2 cellular contexts compared by ENCODE assay signal in the genomic region with DNA sequence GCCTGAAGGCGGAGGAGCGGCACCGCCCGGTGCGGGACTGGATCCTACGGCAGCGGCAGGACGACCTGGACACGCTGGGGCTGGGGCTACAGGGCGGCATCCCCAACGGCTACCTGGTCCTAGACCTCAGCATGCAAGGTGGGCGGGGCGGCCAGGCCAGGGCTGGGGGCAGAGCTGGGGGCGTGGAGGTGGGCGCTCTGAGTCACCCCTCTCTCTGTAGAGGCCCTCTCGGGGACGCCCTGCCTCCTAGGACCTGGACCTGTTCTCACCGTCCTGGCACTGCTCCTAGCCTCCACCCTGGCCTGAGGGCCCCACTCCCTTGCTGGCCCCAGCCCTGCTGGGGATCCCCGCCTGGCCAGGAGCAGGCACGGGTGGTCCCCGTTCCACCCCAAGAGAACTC.
TF ChIP-seq lines count a peak whose summit lies in the region.

No MANE protein-coding gene starts in this region.

TF ChIP-seq in WTC11, 78 proteins besides CTCF, POLR2A, EP300 and RAD21:
- TF ChIP-seq, protein P1, sequence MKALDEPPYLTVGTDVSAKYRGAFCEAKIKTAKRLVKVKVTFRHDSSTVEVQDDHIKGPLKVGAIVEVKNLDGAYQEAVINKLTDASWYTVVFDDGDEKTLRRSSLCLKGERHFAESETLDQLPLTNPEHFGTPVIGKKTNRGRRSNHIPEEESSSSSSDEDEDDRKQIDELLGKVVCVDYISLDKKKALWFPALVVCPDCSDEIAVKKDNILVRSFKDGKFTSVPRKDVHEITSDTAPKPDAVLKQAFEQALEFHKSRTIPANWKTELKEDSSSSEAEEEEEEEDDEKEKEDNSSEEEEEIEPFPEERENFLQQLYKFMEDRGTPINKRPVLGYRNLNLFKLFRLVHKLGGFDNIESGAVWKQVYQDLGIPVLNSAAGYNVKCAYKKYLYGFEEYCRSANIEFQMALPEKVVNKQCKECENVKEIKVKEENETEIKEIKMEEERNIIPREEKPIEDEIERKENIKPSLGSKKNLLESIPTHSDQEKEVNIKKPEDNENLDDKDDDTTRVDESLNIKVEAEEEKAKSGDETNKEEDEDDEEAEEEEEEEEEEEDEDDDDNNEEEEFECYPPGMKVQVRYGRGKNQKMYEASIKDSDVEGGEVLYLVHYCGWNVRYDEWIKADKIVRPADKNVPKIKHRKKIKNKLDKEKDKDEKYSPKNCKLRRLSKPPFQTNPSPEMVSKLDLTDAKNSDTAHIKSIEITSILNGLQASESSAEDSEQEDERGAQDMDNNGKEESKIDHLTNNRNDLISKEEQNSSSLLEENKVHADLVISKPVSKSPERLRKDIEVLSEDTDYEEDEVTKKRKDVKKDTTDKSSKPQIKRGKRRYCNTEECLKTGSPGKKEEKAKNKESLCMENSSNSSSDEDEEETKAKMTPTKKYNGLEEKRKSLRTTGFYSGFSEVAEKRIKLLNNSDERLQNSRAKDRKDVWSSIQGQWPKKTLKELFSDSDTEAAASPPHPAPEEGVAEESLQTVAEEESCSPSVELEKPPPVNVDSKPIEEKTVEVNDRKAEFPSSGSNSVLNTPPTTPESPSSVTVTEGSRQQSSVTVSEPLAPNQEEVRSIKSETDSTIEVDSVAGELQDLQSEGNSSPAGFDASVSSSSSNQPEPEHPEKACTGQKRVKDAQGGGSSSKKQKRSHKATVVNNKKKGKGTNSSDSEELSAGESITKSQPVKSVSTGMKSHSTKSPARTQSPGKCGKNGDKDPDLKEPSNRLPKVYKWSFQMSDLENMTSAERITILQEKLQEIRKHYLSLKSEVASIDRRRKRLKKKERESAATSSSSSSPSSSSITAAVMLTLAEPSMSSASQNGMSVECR (CRISPR knock-in tag; IDR thresholded peaks at IDR 0.05; ENCODE audit: borderline replicate concordance): no peak
- TF ChIP-seq MXD4 (CRISPR knock-in tag; IDR thresholded peaks at IDR 0.05; ENCODE audit: borderline replicate concordance): no peak
- TF ChIP-seq PREB (CRISPR knock-in tag; IDR thresholded peaks at IDR 0.05; ENCODE audit: borderline replicate concordance): no peak
- no peak for TF ChIP-seq NR1H2 (CRISPR knock-in tag; IDR thresholded peaks at IDR 0.05)
- no peak for TF ChIP-seq NFE2L1 (CRISPR knock-in tag; IDR thresholded peaks at IDR 0.05)
- TF ChIP-seq USF1 (CRISPR knock-in tag; IDR thresholded peaks at IDR 0.05): no peak

TF ChIP-seq in HepG2, 621 proteins besides CTCF, POLR2A, EP300 and RAD21:
- TF ChIP-seq ZNF556 (CRISPR knock-in tag; IDR thresholded peaks at IDR 0.05; ENCODE audit: borderline replicate concordance): no peak
- no peak for TF ChIP-seq NFYC (CRISPR knock-in tag; IDR thresholded peaks at IDR 0.05)
- TF ChIP-seq ZNF75D (CRISPR knock-in tag; IDR thresholded peaks at IDR 0.05; ENCODE audit: borderline replicate concordance): no peak
- TF ChIP-seq ZNF724P (CRISPR knock-in tag; IDR thresholded peaks at IDR 0.05; ENCODE audit: borderline replicate concordance): no peak
- no peak for TF ChIP-seq DRAP1 (CRISPR knock-in tag; IDR thresholded peaks at IDR 0.05)
- no peak for TF ChIP-seq ZNF674 (CRISPR knock-in tag; IDR thresholded peaks at IDR 0.05; ENCODE audit: low read depth)
- TF ChIP-seq ZNF607 (CRISPR knock-in tag; IDR thresholded peaks at IDR 0.05; ENCODE audit: borderline replicate concordance): no peak
- no peak for TF ChIP-seq KMT2B (CRISPR knock-in tag; IDR thresholded peaks at IDR 0.05)
- TF ChIP-seq ZNF891 (CRISPR knock-in tag; IDR thresholded peaks at IDR 0.05): no peak
- TF ChIP-seq NPAS2 (CRISPR knock-in tag; IDR thresholded peaks at IDR 0.05; ENCODE audit: borderline replicate concordance): no peak
- TF ChIP-seq, protein P2, sequence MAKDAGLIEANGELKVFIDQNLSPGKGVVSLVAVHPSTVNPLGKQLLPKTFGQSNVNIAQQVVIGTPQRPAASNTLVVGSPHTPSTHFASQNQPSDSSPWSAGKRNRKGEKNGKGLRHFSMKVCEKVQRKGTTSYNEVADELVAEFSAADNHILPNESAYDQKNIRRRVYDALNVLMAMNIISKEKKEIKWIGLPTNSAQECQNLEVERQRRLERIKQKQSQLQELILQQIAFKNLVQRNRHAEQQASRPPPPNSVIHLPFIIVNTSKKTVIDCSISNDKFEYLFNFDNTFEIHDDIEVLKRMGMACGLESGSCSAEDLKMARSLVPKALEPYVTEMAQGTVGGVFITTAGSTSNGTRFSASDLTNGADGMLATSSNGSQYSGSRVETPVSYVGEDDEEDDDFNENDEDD (CRISPR knock-in tag; IDR thresholded peaks at IDR 0.05; ENCODE audit: borderline replicate concordance): no peak
- TF ChIP-seq ZNF18 (CRISPR knock-in tag; IDR thresholded peaks at IDR 0.05; ENCODE audit: insufficient replicate concordance): no peak
- no peak for TF ChIP-seq THAP11 (CRISPR knock-in tag; IDR thresholded peaks at IDR 0.05)
